Comparison of ENCODE assay signal across 29 cellular contexts in the genomic region with DNA sequence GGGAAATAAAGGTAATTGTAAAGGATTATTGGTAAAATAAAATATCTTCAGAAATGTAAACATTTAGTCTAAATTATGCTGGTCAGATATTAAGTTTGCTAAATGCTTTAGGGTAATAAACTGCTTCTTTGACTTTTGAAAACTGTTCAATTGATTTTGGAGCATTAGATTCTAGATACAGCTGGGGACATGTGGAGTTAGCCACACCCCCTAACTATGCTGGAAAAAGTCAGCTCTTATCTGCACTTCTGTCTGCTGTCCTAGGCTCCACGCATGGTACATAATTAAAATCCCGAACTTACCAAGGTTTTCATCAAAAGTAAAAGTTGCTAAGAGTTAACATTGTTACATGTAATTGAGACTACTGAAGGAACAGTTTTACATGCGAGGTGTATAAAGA.
"Had no signal": no experiment of that assay in that cellular context is flagged by ENCODE, and none has a peak within 500 bp of the region (broad histone marks: within the 10 kb centered on the region; RNA-seq: fewer than 3 reads in every experiment).

No MANE protein-coding gene starts in this region.

- FAIRE-seq: urothelium cell line had no signal

- H3K4me3 Mint-ChIP-seq: naive thymus-derived CD8-positive, alpha-beta T cell; natural killer cell treated with Interleukin-12 subunit alpha and Interleukin-12 subunit beta and Interleukin-15 and Interleukin-18, amount 100 ng/mL, for 72 hours; nephron progenitor cell; neural crest cell; stimulated activated effector memory CD8-positive, alpha-beta T cell treated with anti-CD3 and anti-CD28 coated beads, Interleukin-12 subunit alpha, Interleukin-12 subunit beta, amount 100 ng/mL, for 72 hours; stimulated activated naive B cell treated with anti-CD40 and anti-IgM and Interleukin-4, amounts not matched to agents 10 μg/mL and 1 μg/mL and 100 μg/mL, for 72 hours; stimulated activated naive CD8-positive, alpha-beta T cell treated with anti-CD3 and anti-CD28 coated beads, Interleukin-15, Interleukin-2, amounts not matched to agents 100 ng/mL and 50 ng/mL, for 24 hours had no signal

- H3K4me1 ChIP-seq: parathyroid adenoma, thyroid gland, tibial nerve had no signal

- H3K27me3 ChIP-seq: neutrophil, stomach, thyroid gland, tibial nerve, upper lobe of left lung, vagina had no signal

- H3K27ac Mint-ChIP-seq: naive thymus-derived CD8-positive, alpha-beta T cell; natural killer cell treated with Interleukin-12 subunit alpha and Interleukin-12 subunit beta and Interleukin-15 and Interleukin-18, amount 100 ng/mL, for 72 hours; nephron progenitor cell; progenitor cell of endocrine pancreas; stimulated activated effector memory CD8-positive, alpha-beta T cell treated with anti-CD3 and anti-CD28 coated beads, Interleukin-12 subunit alpha, Interleukin-12 subunit beta, amount 100 ng/mL, for 72 hours; stimulated activated naive CD8-positive, alpha-beta T cell treated with anti-CD3 and anti-CD28 coated beads, Interleukin-15, Interleukin-2, amounts not matched to agents 100 ng/mL and 50 ng/mL, for 24 hours had no signal

- DNase-seq: naive thymus-derived CD8-positive, alpha-beta T cell; nephron progenitor cell; nucleus accumbens; posterior cingulate gyrus; psoas muscle; right cardiac atrium; stimulated activated CD4-positive, alpha-beta T cell treated with anti-CD3 and anti-CD28 coated beads, Interleukin-15, amount 100 ng/mL, for 24 hours; stimulated activated CD4-positive, alpha-beta T cell treated with anti-CD3 and anti-CD28 coated beads, Interleukin-2, amount 100 ng/mL, for 24 hours; stimulated activated CD4-positive, alpha-beta T cell treated with anti-CD3 and anti-CD28 coated beads, Interleukin-2, amount 100 ng/mL, for 48 hours; stimulated activated CD4-positive, alpha-beta T cell treated with anti-CD3 and anti-CD28 coated beads, Interleukin-4, amount 100 ng/mL, for 24 hours; stimulated activated naive B cell treated with anti-CD40 and anti-IgM and Interleukin-4, amounts not matched to agents 10 μg/mL and 1 μg/mL and 100 μg/mL, for 72 hours; stimulated activated naive CD4-positive, alpha-beta T cell treated with Interleukin-2 at 50 U/mL for 16 hours; stomach; thyroid gland; trophoblast cell; upper lobe of left lung had no signal

- H3K4me1 Mint-ChIP-seq: nephron progenitor cell, neural crest cell had no signal

- H3K9me3 ChIP-seq: neutrophil, psoas muscle, thoracic aorta, thyroid gland had no signal

- H3K9me3 Mint-ChIP-seq: natural killer cell treated with Interleukin-12 subunit alpha and Interleukin-12 subunit beta and Interleukin-15 and Interleukin-18, amount 100 ng/mL, for 72 hours had no signal

- H3K27ac ChIP-seq: neutrophil, parathyroid adenoma, psoas muscle, skin epidermis, stomach, thoracic aorta, thyroid gland, tibial nerve, upper lobe of left lung, vagina had no signal

- H3K36me3 Mint-ChIP-seq: natural killer cell treated with Interleukin-12 subunit alpha and Interleukin-12 subunit beta and Interleukin-15 and Interleukin-18, amount 100 ng/mL, for 72 hours; stimulated activated effector memory CD8-positive, alpha-beta T cell treated with anti-CD3 and anti-CD28 coated beads, Interleukin-12 subunit alpha, Interleukin-12 subunit beta, amount 100 ng/mL, for 72 hours had no signal

- H3K36me3 ChIP-seq: neutrophil, stomach, thoracic aorta, thyroid gland, tibial nerve, upper lobe of left lung, vagina had no signal

- H3K27me3 Mint-ChIP-seq: naive thymus-derived CD8-positive, alpha-beta T cell; natural killer cell treated with Interleukin-12 subunit alpha and Interleukin-12 subunit beta and Interleukin-15 and Interleukin-18, amount 100 ng/mL, for 72 hours; progenitor cell of endocrine pancreas; stimulated activated naive B cell treated with anti-CD40 and anti-IgM and Interleukin-4, amounts not matched to agents 10 μg/mL and 1 μg/mL and 100 μg/mL, for 72 hours; stimulated activated naive CD8-positive, alpha-beta T cell treated with anti-CD3 and anti-CD28 coated beads, Interleukin-15, Interleukin-2, amounts not matched to agents 100 ng/mL and 50 ng/mL, for 24 hours had no signal

- H3K4me3 ChIP-seq: psoas muscle, skin epidermis, stomach, thoracic aorta, thyroid gland, tibial nerve, upper lobe of left lung, vagina had no signal

- ATAC-seq: naive thymus-derived CD8-positive, alpha-beta T cell; natural killer cell treated with Interleukin-12 subunit alpha and Interleukin-12 subunit beta and Interleukin-15 and Interleukin-18, amount 100 ng/mL, for 72 hours; psoas muscle; right cardiac atrium; sciatic nerve; stimulated activated effector memory CD8-positive, alpha-beta T cell treated with anti-CD3 and anti-CD28 coated beads, Interleukin-12 subunit alpha, Interleukin-12 subunit beta, amount 100 ng/mL, for 72 hours; stimulated activated naive B cell treated with anti-CD40 and anti-IgM and Interleukin-4, amounts not matched to agents 10 μg/mL and 1 μg/mL and 100 μg/mL, for 72 hours had no signal
